ENCODE assay signal across 8 cellular contexts in genomic region chr5:179806250-179807045, GRCh38. TPM values are rescaled to one million over a fixed set of nuclear protein-coding genes. Genes with fewer than 3 reads are reported as not detected.
A peak's percentile ranks its signal among the peaks of the same experiment; 100 is the strongest.
DNase-seq lines count a peak whose midpoint lies in the region; ATAC-seq and TF ChIP-seq lines count a peak whose summit lies in the region.

TSS of gene MGAT4B (minus strand) at chr5:179806866. CDS start at chr5:179806583, 283 bp downstream.

- WGBS in ectodermal cell, 2 experiments, result 0% methylated on average over 108 of the region's 108 CpGs
- WGBS in right lobe of liver (ENCODE audit: insufficient coverage, low coverage, low lambda C conversion rate, missing lambda C conversion rate), result 0% methylated on average over 13 of the region's 108 CpGs

- CTCF ChIA-PET in AG04449 (lab: Yijun Ruan, JAX), result interaction anchor here (0.8 to 3.5 kb wide), 3 partner anchors 11 to 105 kb away, joined by 3 to 29 read pairs (median 6); partner anchors contain the start of gene LTC4S

- H3K27me3 Mint-ChIP-seq in activated CD4-positive, alpha-beta T cell treated with anti-CD3 and anti-CD28 coated beads, Interleukin-2, amount 10 ng/mL, durations not matched to agents 24 days and 14 days, result no peaks in the 10 kb centered on the region

- H3K4me1 Mint-ChIP-seq in activated CD4-positive, alpha-beta T cell treated with anti-CD3 and anti-CD28 coated beads, Interleukin-2, amount 10 ng/mL, durations not matched to agents 24 days and 14 days, result peaks cover 32% of the 10 kb centered on the region

- peak; percentile 57 for ATAC-seq in GM18505 (IDR thresholded peaks at IDR 0.05; ENCODE audit: unreplicated experiment)
- ATAC-seq in HG02938 (IDR thresholded peaks at IDR 0.05; ENCODE audit: unreplicated experiment), result peak; percentile 45
- peak; percentile 41 to 68 (median 60) for ATAC-seq in right lobe of liver

- TF ChIP-seq CTCF in AG04449 (IDR thresholded peaks at IDR 0.05; ENCODE audit: insufficient read depth, low read length, missing control alignments) (no peak), right lobe of liver (IDR thresholded peaks at IDR 0.05) (no peak)

- H3K4me3 Mint-ChIP-seq in activated CD4-positive, alpha-beta T cell treated with anti-CD3 and anti-CD28 coated beads, Interleukin-2, amount 10 ng/mL, durations not matched to agents 24 days and 14 days, result peak within 1 kb of the TSS; percentile 90

- intact Hi-C loops in activated CD4-positive, alpha-beta T cell treated with anti-CD3 and anti-CD28 coated beads, Interleukin-2, amount 10 ng/mL, durations not matched to agents 24 days and 14 days (cut with micrococcal nuclease), result loop anchor here (2.0 to 5.0 kb wide), 2 partner anchors 100 to 109 kb away; partner anchors contain the start of genes CANX and TBC1D9B
- intact Hi-C loops in right lobe of liver (cut with DNase I), result no loop called here

- peaks cover 12% of the 10 kb centered on the region for H3K36me3 Mint-ChIP-seq in activated CD4-positive, alpha-beta T cell treated with anti-CD3 and anti-CD28 coated beads, Interleukin-2, amount 10 ng/mL, durations not matched to agents 24 days and 14 days (ENCODE audit: low read depth)

- no peaks in the 10 kb centered on the region for H3K36me3 ChIP-seq in ectodermal cell (ENCODE audit: control insufficient read depth, insufficient read depth, low read length)
- peaks cover 0 to 3% (median 0%) of the 10 kb centered on the region in 4 donors for H3K36me3 ChIP-seq in right lobe of liver

- H3K9me3 Mint-ChIP-seq in activated CD4-positive, alpha-beta T cell treated with anti-CD3 and anti-CD28 coated beads, Interleukin-2, amount 10 ng/mL, durations not matched to agents 24 days and 14 days, result no peaks in the 10 kb centered on the region

- H3K4me1 ChIP-seq in ectodermal cell (ENCODE audit: control insufficient read depth, insufficient read depth, low read length) (peaks cover 33% of the 10 kb centered on the region), right lobe of liver (peaks cover 0 to 45% (median 15%) of the 10 kb centered on the region in 4 donors)

- H3K9me3 ChIP-seq in ectodermal cell (ENCODE audit: control insufficient read depth, low read length) (no peaks in the 10 kb centered on the region), right lobe of liver (no peaks in the 10 kb centered on the region)

- TF ChIP-seq POLR2A in GM18505 (IDR thresholded peaks at IDR 0.05; ENCODE audit: borderline replicate concordance, extremely low read depth, insufficient read depth, insufficient read length) (peak; percentile 80), right lobe of liver (IDR thresholded peaks at IDR 0.05) (peak; percentile 79)

- H3K27ac ChIP-seq in ectodermal cell (ENCODE audit: insufficient read depth, low read depth, low read length, poor library complexity, severe bottlenecking) (peak within 1 kb of the TSS; percentile 16), right lobe of liver (peak within 1 kb of the TSS; percentile 84 to 97 (median 95))

- peak within 1 kb of the TSS; percentile 72 for H3K27ac Mint-ChIP-seq in activated CD4-positive, alpha-beta T cell treated with anti-CD3 and anti-CD28 coated beads, Interleukin-2, amount 10 ng/mL, durations not matched to agents 24 days and 14 days

- H3K4me3 ChIP-seq in AG04449 (ENCODE audit: low read depth, low read length), result peak within 1 kb of the TSS; percentile 72
- H3K4me3 ChIP-seq in ectodermal cell (ENCODE audit: insufficient read depth, low read depth, low read length), result peak within 1 kb of the TSS; percentile 72
- peak within 1 kb of the TSS; percentile 87 to 91 (median 89) for H3K4me3 ChIP-seq in right lobe of liver

- POLR2A ChIA-PET in AG04449 (lab: Yijun Ruan, JAX), result interaction anchor here (0.7 to 2.1 kb wide), 5 partner anchors 14 to 183 kb away, joined by 3 to 15 read pairs (median 3); partner anchors contain the start of genes HNRNPH1, MAML1 and SQSTM1

- no peaks in the 10 kb centered on the region for H3K27me3 ChIP-seq in ectodermal cell (ENCODE audit: control insufficient read depth, insufficient read depth, low read length, poor library complexity, severe bottlenecking)
- no peaks in the 10 kb centered on the region for H3K27me3 ChIP-seq in right lobe of liver

- no peak for DNase-seq in AG04449 (ENCODE audit: low read depth, low spot score)
- peak; percentile 11 for DNase-seq in NCI-H2081 treated with DMSO at 0.1 percent for 48 hours (lab: John Stamatoyannopoulos, UW)
- peak; percentile 91 for DNase-seq in activated CD4-positive, alpha-beta T cell treated with anti-CD3 and anti-CD28 coated beads, Interleukin-2, amount 10 ng/mL, durations not matched to agents 24 days and 14 days
- DNase-seq in right lobe of liver, result peak; percentile 85 to 86 (median 86)
- DNase-seq in stimulated activated CD8-positive, alpha-beta memory T cell treated with anti-CD3 and anti-CD28 coated beads, Interleukin-4, amount 100 ng/mL, for 48 hours, result peak; percentile 71

RNA-seq across cellular contexts. Expression of gene MGAT4B, which starts in this region (rescaled TPM):
- 126 and 134 TPM in 2 replicates for total RNA-seq in activated CD4-positive, alpha-beta T cell treated with anti-CD3 and anti-CD28 coated beads, Interleukin-2, amount 10 ng/mL, durations not matched to agents 24 days and 14 days
- polyA plus RNA-seq in ectodermal cell (2013, experiment 1 of 4), result 90.1 TPM
- polyA plus RNA-seq in ectodermal cell (2013, experiment 2 of 4), result 83.7 TPM
- 82.6 TPM for polyA plus RNA-seq in ectodermal cell (2013, experiment 3 of 4)
- 82.3 TPM for polyA plus RNA-seq in ectodermal cell (2013, experiment 4 of 4)
- total RNA-seq in right lobe of liver, result 100 to 1,000 TPM; 151 to 259 (median 181) TPM
